ENCODE assay signal across 8 cellular contexts in genomic region chr11:86954288-86955110, GRCh38. TPM values are rescaled to one million over a fixed set of nuclear protein-coding genes. Genes with fewer than 3 reads are reported as not detected.
A peak's percentile ranks its signal among the peaks of the same experiment; 100 is the strongest.
DNase-seq lines count a peak whose midpoint lies in the region; ATAC-seq and TF ChIP-seq lines count a peak whose summit lies in the region.

No MANE protein-coding gene starts in this region.

- no peak overlapping the region for H3K27ac Mint-ChIP-seq in activated T-cell treated with anti-CD3 and anti-CD28 coated beads, Interleukin-2, amount 50 U/mL, for 24 hours

- intact Hi-C loops in right lobe of liver (cut with DNase I) = no loop called here

- peaks cover 14% of the 10 kb centered on the region for H3K4me1 Mint-ChIP-seq in activated T-cell treated with anti-CD3 and anti-CD28 coated beads, Interleukin-2, amount 50 U/mL, for 24 hours (ENCODE audit: low read depth)

- peaks cover 0 to 7% (median 0%) of the 10 kb centered on the region in 4 donors for H3K36me3 ChIP-seq in right lobe of liver
- H3K36me3 ChIP-seq in tibial nerve = peaks cover 0 to 20% (median 0%) of the 10 kb centered on the region in 3 donors

- H3K4me3 Mint-ChIP-seq in activated T-cell treated with anti-CD3 and anti-CD28 coated beads, Interleukin-2, amount 50 U/mL, for 24 hours = peak overlapping the region; percentile 63

- H3K4me3 ChIP-seq in LNCaP clone FGC (ENCODE audit: low read depth, low read length) (peak overlapping the region; percentile 59), cardiac fibroblast (replicated peaks in 1 of 2; ENCODE audit: low read depth in 2 of 2, low read length in 2 of 2) (peak overlapping the region; percentile 74 to 78), right lobe of liver (peak overlapping the region; percentile 81 to 86 (median 85)), tibial nerve (peak overlapping the region; percentile 72 to 95 (median 79))

- no peaks in the 10 kb centered on the region for H3K9me3 ChIP-seq in right lobe of liver
- no peaks in the 10 kb centered on the region for H3K9me3 ChIP-seq in tibial nerve

- WGBS in right lobe of liver (ENCODE audit: insufficient coverage, low coverage, low lambda C conversion rate, missing lambda C conversion rate) = 3% methylated on average over 24 of the region's 43 CpGs
- 3% methylated on average over 23 of the region's 43 CpGs for WGBS in tibial nerve, 2 donors

- H3K36me3 Mint-ChIP-seq in activated T-cell treated with anti-CD3 and anti-CD28 coated beads, Interleukin-2, amount 50 U/mL, for 24 hours (ENCODE audit: low read depth) = no peaks in the 10 kb centered on the region

- TF ChIP-seq POLR2A in right lobe of liver (IDR thresholded peaks at IDR 0.05) (no peak), tibial nerve (IDR thresholded peaks at IDR 0.05) (no peak)

- TF ChIP-seq EP300 in tibial nerve (IDR thresholded peaks at IDR 0.05) = no peak

- H3K4me1 ChIP-seq in right lobe of liver (peaks cover 0 to 7% (median 0%) of the 10 kb centered on the region in 4 donors), tibial nerve (peaks cover 0 to 53% (median 3%) of the 10 kb centered on the region in 4 donors)

- no peak for DNase-seq in activated T-cell treated with anti-CD3 and anti-CD28 coated beads, Interleukin-2, amount 50 U/mL, for 24 hours
- no peak for DNase-seq in activated T-cell treated with anti-CD3 and anti-CD28 coated beads, Interleukin-2, amount 50 U/mL, for 48 hours
- no peak for DNase-seq in LNCaP clone FGC (ENCODE audit: low read depth)
- DNase-seq in cardiac fibroblast (ENCODE audit: low read depth in 2 of 2) = no peak
- peak in 2 of 3 donors; percentile 35 to 61 for DNase-seq in right lobe of liver
- peak in 1 of 2 donors; percentile 57 for DNase-seq in tibial nerve (ENCODE audit: low spot score in 2 of 2)
- DNase-seq in NCI-H2171 treated with DMSO at 0.1 percent for 48 hours (lab: John Stamatoyannopoulos, UW) = no peak
- no peak for DNase-seq in NCI-H226

- no peaks in the 10 kb centered on the region for H3K9me3 Mint-ChIP-seq in activated T-cell treated with anti-CD3 and anti-CD28 coated beads, Interleukin-2, amount 50 U/mL, for 24 hours

- H3K27me3 ChIP-seq in right lobe of liver (no peaks in the 10 kb centered on the region), tibial nerve (no peaks in the 10 kb centered on the region)

- peaks cover 68% of the 10 kb centered on the region for H3K27me3 Mint-ChIP-seq in activated T-cell treated with anti-CD3 and anti-CD28 coated beads, Interleukin-2, amount 50 U/mL, for 24 hours

- peak in 2 of 4 donors; percentile 3 to 4 for ATAC-seq in right lobe of liver

- H3K27ac ChIP-seq in right lobe of liver (peak overlapping the region; percentile 74 to 79 (median 79)), tibial nerve (peak overlapping the region; percentile 82 to 92 (median 84))

- TF ChIP-seq CTCF in LNCaP clone FGC (IDR thresholded peaks at IDR 0.05; ENCODE audit: control insufficient read depth, extremely low read depth, insufficient read depth) = no peak
- no peak for TF ChIP-seq CTCF in cardiac fibroblast (IDR thresholded peaks at IDR 0.05; ENCODE audit: low read depth, low read length)
- TF ChIP-seq CTCF in right lobe of liver (IDR thresholded peaks at IDR 0.05) = no peak
- TF ChIP-seq CTCF in tibial nerve (IDR thresholded peaks at IDR 0.05) = no peak

RNA-seq across cellular contexts. Expression of gene FZD4, which starts 0.7 kb away (rescaled TPM):
- total RNA-seq in right lobe of liver = 10 to 100 TPM; 12.5 to 26.1 (median 17.1) TPM
- 100 to 1,000 TPM in 1 of 4 donors, 10 to 100 TPM in 3; 66.8 to 106 (median 80.4) TPM for total RNA-seq in tibial nerve

Comparison
In these comparisons a context has a peak if more than half of its experiments do, and no peak if none do; other contexts are left out.
1. DNase-seq: peak in right lobe of liver (2 of 3); none in activated T-cell treated with anti-CD3 and anti-CD28 coated beads, Interleukin-2, amount 50 U/mL, for 24 hours (single experiment), activated T-cell treated with anti-CD3 and anti-CD28 coated beads, Interleukin-2, amount 50 U/mL, for 48 hours (0 of 2), LNCaP clone FGC (single experiment), cardiac fibroblast (0 of 2), NCI-H2171 treated with DMSO at 0.1 percent for 48 hours (single experiment) and NCI-H226 (single experiment).
2. Peak in every context shown above with its lines, with median percentiles within 50 percentile points of each other: H3K4me3 ChIP-seq.